ENCODE assay signal across 8 cellular contexts in genomic region chr10:80078448-80079311, GRCh38. TPM values are rescaled to one million over a fixed set of nuclear protein-coding genes. Genes with fewer than 3 reads are reported as not detected.
DNase-seq lines count a peak whose midpoint lies in the region; ATAC-seq and TF ChIP-seq lines count a peak whose summit lies in the region.

TSS of gene TMEM254 (plus strand) at chr10:80078665. CDS start at chr10:80078700, 35 bp downstream.

- peak; percentile 88 for DNase-seq in DMS114 treated with DMSO at 0.1 percent for 48 hours (lab: John Stamatoyannopoulos, UW; ENCODE audit: unreplicated experiment)
- DNase-seq in HuH-7.5 (ENCODE audit: low spot score), result peak; percentile 66
- peak; percentile 91 for DNase-seq in activated T-cell treated with anti-CD3 and anti-CD28 coated beads, Interleukin-2, amount 50 U/mL, for 24 hours
- peak; percentile 74 to 86 for DNase-seq in stimulated activated CD8-positive, alpha-beta memory T cell treated with anti-CD3 and anti-CD28 coated beads, Interleukin-7, amount 100 ng/mL, for 1 hour (ENCODE audit: low read depth in 2 of 2)

- peaks cover 14% of the 10 kb centered on the region for H3K36me3 Mint-ChIP-seq in activated T-cell treated with anti-CD3 and anti-CD28 coated beads, Interleukin-2, amount 50 U/mL, for 24 hours (ENCODE audit: low read depth)

- H3K9me3 Mint-ChIP-seq in activated T-cell treated with anti-CD3 and anti-CD28 coated beads, Interleukin-2, amount 50 U/mL, for 24 hours, result no peaks in the 10 kb centered on the region

- H3K9me3 ChIP-seq in esophagus (ENCODE audit: control insufficient read depth in 2 of 2, insufficient read depth in 1 of 2, low read depth in 1 of 2, low read length in 1 of 2) (no peaks in the 10 kb centered on the region), muscle layer of colon (ENCODE audit: low read length) (no peaks in the 10 kb centered on the region)

- H3K27ac Mint-ChIP-seq in activated T-cell treated with anti-CD3 and anti-CD28 coated beads, Interleukin-2, amount 50 U/mL, for 24 hours, result peak within 1 kb of the TSS; percentile 95

- H3K27me3 ChIP-seq in esophagus (ENCODE audit: control insufficient read depth in 1 of 2, insufficient read depth in 2 of 2, low read length in 2 of 2) (no peaks in the 10 kb centered on the region), muscle layer of colon (ENCODE audit: control insufficient read depth in 1 of 2, insufficient read depth in 2 of 2, low read length in 2 of 2) (no peaks in the 10 kb centered on the region)

- H3K4me1 Mint-ChIP-seq in activated T-cell treated with anti-CD3 and anti-CD28 coated beads, Interleukin-2, amount 50 U/mL, for 24 hours (ENCODE audit: low read depth), result peaks cover 38% of the 10 kb centered on the region

- peaks cover 0 to 3% of the 10 kb centered on the region in 2 donors for H3K4me1 ChIP-seq in esophagus (ENCODE audit: control insufficient read depth in 2 of 2, insufficient read depth in 2 of 2, low read length in 1 of 2)
- peaks cover 17% of the 10 kb centered on the region for H3K4me1 ChIP-seq in muscle layer of colon (ENCODE audit: insufficient read depth, low read length)

- H3K36me3 ChIP-seq in esophagus (ENCODE audit: control insufficient read depth in 2 of 2, insufficient read depth in 2 of 2, low read length in 1 of 2), result no peaks in the 10 kb centered on the region
- no peaks in the 10 kb centered on the region for H3K36me3 ChIP-seq in muscle layer of colon (ENCODE audit: insufficient read depth, low read length)

- peak within 1 kb of the TSS; percentile 90 to 95 for H3K27ac ChIP-seq in esophagus (ENCODE audit: low read depth in 2 of 2, low read length in 1 of 2)
- peak within 1 kb of the TSS; percentile 83 for H3K27ac ChIP-seq in muscle layer of colon (ENCODE audit: low read depth, low read length)

- ATAC-seq in GM21528 (IDR thresholded peaks at IDR 0.05; ENCODE audit: low FRiP score, unreplicated experiment), result peak; percentile 89

- H3K9ac ChIP-seq in muscle layer of colon (ENCODE audit: low read length), result peak within 1 kb of the TSS; percentile 79

- no peaks in the 10 kb centered on the region for H3K27me3 Mint-ChIP-seq in activated T-cell treated with anti-CD3 and anti-CD28 coated beads, Interleukin-2, amount 50 U/mL, for 24 hours

- 0% methylated on average over 56 to 64 of the region's 64 CpGs for WGBS in esophagus, 2 donors

- H3K4me3 ChIP-seq in esophagus (ENCODE audit: low read depth in 1 of 2, low read length in 2 of 2) (peak within 1 kb of the TSS; percentile 75 to 79), muscle layer of colon (ENCODE audit: low read depth in 1 of 2, low read length in 2 of 2) (peak within 1 kb of the TSS; percentile 75 to 83)

- H3K4me3 Mint-ChIP-seq in activated T-cell treated with anti-CD3 and anti-CD28 coated beads, Interleukin-2, amount 50 U/mL, for 24 hours, result peak within 1 kb of the TSS; percentile 95

TF ChIP-seq in PFSK-1, 5 proteins besides CTCF, POLR2A, EP300 and RAD21:
- TF ChIP-seq TAF1 (IDR thresholded peaks at IDR 0.05; ENCODE audit: borderline replicate concordance, insufficient read depth, low read length) (no peak), REST (IDR thresholded peaks at IDR 0.05; ENCODE audit: insufficient read depth in 1 of 2, low read depth in 2 of 2, low read length in 2 of 2) (0 out of 4 replicates have a peak, but pooled peaks of 1 of the 2 experiments have one; percentile 15), POLR2AphosphoS5 (IDR thresholded peaks at IDR 0.05; ENCODE audit: low read depth, low read length) (no peak; the same call in 1 of the 2 replicates), SIN3A (IDR thresholded peaks at IDR 0.05; ENCODE audit: borderline replicate concordance, insufficient read depth, low read length) (peak; percentile 82), FOXP2 (optimal IDR thresholded peaks at IDR 0.05; ENCODE audit: borderline replicate concordance, extremely low read depth, extremely low read length, insufficient read depth) (peak; percentile 85)

RNA-seq across cellular contexts. Expression of gene TMEM254, which starts in this region (rescaled TPM):
- 8.4 TPM for polyA plus RNA-seq in PFSK-1 (2012; ENCODE audit: insufficient read length, low read depth)
- 10 to 100 TPM; 24.9 to 39.3 TPM for polyA plus RNA-seq in esophagus

Comparison
In these comparisons a context has a peak if more than half of its experiments do, and no peak if none do; other contexts are left out.
1. Peak in every context shown above with its lines: DNase-seq, ATAC-seq, H3K4me3 ChIP-seq and H3K27ac ChIP-seq.